ENCODE assay signal across 12 cellular contexts in the genomic region with DNA sequence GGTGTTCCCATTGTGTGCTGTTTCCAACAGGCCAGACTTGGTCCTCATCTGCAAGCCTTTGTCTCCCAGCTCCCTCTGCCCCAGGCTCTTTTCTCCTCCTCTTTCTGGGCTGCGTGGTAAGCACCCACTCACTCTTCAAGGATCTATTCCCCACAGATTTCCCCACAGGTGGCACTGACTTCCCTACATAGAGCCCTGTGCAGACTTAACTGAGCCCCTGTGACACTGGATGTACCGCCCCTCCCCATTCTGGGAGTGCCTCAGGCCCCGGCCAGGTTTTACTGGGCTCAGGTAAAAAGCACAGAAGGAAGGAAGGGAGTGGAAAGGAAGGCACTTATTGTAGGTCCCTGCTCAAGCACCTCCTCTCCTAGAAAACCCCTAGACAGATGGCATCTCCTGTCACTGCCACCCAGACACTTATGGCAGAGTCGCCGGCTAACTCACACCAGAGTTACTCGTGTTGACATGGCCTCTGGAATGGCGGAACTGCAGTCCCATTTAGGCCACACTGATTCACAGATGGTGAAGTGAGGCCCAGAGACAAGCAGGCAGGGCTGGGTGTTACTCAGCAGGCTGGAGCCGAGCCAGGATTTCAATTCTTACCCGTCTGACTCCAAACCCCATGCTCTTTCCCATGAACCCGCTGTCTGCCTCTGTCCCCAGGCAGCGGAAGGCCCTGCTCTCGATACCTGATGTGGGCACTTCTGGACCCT. TPM values are rescaled to one million over a fixed set of nuclear protein-coding genes. Genes with fewer than 3 reads are reported as not detected.
DNase-seq lines count a peak whose midpoint lies in the region; ATAC-seq and TF ChIP-seq lines count a peak whose summit lies in the region.
"Had no signal": no experiment of that assay in that cellular context is flagged by ENCODE, and none has a peak within 500 bp of the region (broad histone marks: within the 10 kb centered on the region; RNA-seq: fewer than 3 reads in every experiment).

No MANE protein-coding gene starts in this region.

- DNase-seq in ELR (ENCODE audit: low read depth) = peak; percentile 63
- peak; percentile 64 for DNase-seq in MG63
- peak; percentile 68 to 94 for DNase-seq in cardiac fibroblast (ENCODE audit: low read depth in 2 of 2)
- DNase-seq in NCI-H774 (lab: John Stamatoyannopoulos, UW) = no peak
- DNase-seq in naive thymus-derived CD4-positive, alpha-beta T cell = no peak
- DNase-seq in body of pancreas = no peak
- DNase-seq: transverse colon had no signal

- no peak for TF ChIP-seq CTCF in cardiac fibroblast (IDR thresholded peaks at IDR 0.05; ENCODE audit: low read depth, low read length)
- no peak for TF ChIP-seq CTCF in body of pancreas (IDR thresholded peaks at IDR 0.05)

- H3K27ac Mint-ChIP-seq in naive thymus-derived CD4-positive, alpha-beta T cell = no peak overlapping the region
- H3K27ac Mint-ChIP-seq: memory B cell had no signal

- POLR2A ChIA-PET in naive thymus-derived CD4-positive, alpha-beta T cell (lab: Charles Lee) = no interaction called here

- H3K27ac ChIP-seq in mesodermal cell (ENCODE audit: low read depth, low read length, severe bottlenecking) (peak overlapping the region; percentile 82), body of pancreas (no peak overlapping the region)
- no peak overlapping the region for H3K27ac ChIP-seq in naive thymus-derived CD4-positive, alpha-beta T cell (ENCODE audit: low read depth, low read length)
- H3K27ac ChIP-seq: HL-60, transverse colon had no signal

- peaks cover 7 to 22% (median 13%) of the 10 kb centered on the region in 11 donors for H3K9me3 Mint-ChIP-seq in naive thymus-derived CD4-positive, alpha-beta T cell

- ATAC-seq in HG03571 (IDR thresholded peaks at IDR 0.05; ENCODE audit: unreplicated experiment) (no peak), body of pancreas (no peak)
- ATAC-seq in naive thymus-derived CD4-positive, alpha-beta T cell = no peak
- ATAC-seq: Panc1 had no signal

- H3K4me3 Mint-ChIP-seq in naive thymus-derived CD4-positive, alpha-beta T cell = no peak overlapping the region
- H3K4me3 Mint-ChIP-seq: memory B cell had no signal

- CTCF ChIA-PET in naive thymus-derived CD4-positive, alpha-beta T cell (lab: Charles Lee) = no interaction called here

- peaks cover 36% of the 10 kb centered on the region for H3K4me1 ChIP-seq in mesodermal cell (ENCODE audit: control insufficient read depth, insufficient read depth, low read length, poor library complexity, severe bottlenecking)
- peaks cover 0 to 7% of the 10 kb centered on the region in 2 donors for H3K4me1 ChIP-seq in naive thymus-derived CD4-positive, alpha-beta T cell (ENCODE audit: control insufficient read depth in 2 of 2, insufficient read depth in 2 of 2, low read length in 2 of 2)
- no peaks in the 10 kb centered on the region for H3K4me1 ChIP-seq in body of pancreas

- H3K9me3 ChIP-seq in MG63 = peaks cover 11% of the 10 kb centered on the region
- H3K9me3 ChIP-seq in mesodermal cell (ENCODE audit: control insufficient read depth, low read length) = peaks cover 14% of the 10 kb centered on the region
- peaks cover 0 to 3% (median 0%) of the 10 kb centered on the region in 3 experiments for H3K9me3 ChIP-seq in naive thymus-derived CD4-positive, alpha-beta T cell (ENCODE audit: control insufficient read depth in 2 of 3, low read length in 3 of 3)
- peaks cover 0 to 9% (median 0%) of the 10 kb centered on the region in 3 donors for H3K9me3 ChIP-seq in body of pancreas
- H3K9me3 ChIP-seq: transverse colon had no signal

- H3K4me3 ChIP-seq in MG63 (no peak overlapping the region), cardiac fibroblast (replicated peaks in 1 of 2; ENCODE audit: low read depth in 2 of 2, low read length in 2 of 2) (no peak overlapping the region), mesodermal cell (ENCODE audit: extremely low read depth, insufficient read depth, low read length, poor library complexity, severe bottlenecking) (no peak overlapping the region), body of pancreas (no peak overlapping the region)
- no peak overlapping the region for H3K4me3 ChIP-seq in naive thymus-derived CD4-positive, alpha-beta T cell (ENCODE audit: low read length)
- H3K4me3 ChIP-seq: transverse colon had no signal

- WGBS in mesodermal cell (ENCODE audit: insufficient coverage in 2 of 2), 2 experiments = 89 to 91% methylated on average over 9 to 11 of the region's 12 CpGs
- WGBS in body of pancreas, 2 donors = 81 to 86% methylated on average over 10 to 12 of the region's 12 CpGs

- H3K27me3 ChIP-seq in MG63 (no peaks in the 10 kb centered on the region), body of pancreas (no peaks in the 10 kb centered on the region)
- no peaks in the 10 kb centered on the region for H3K27me3 ChIP-seq in naive thymus-derived CD4-positive, alpha-beta T cell (ENCODE audit: control insufficient read depth in 2 of 2, insufficient read depth in 2 of 2, low read length in 2 of 2)
- H3K27me3 ChIP-seq: transverse colon had no signal

- H3K4me1 Mint-ChIP-seq in naive thymus-derived CD4-positive, alpha-beta T cell = peaks cover 0 to 22% (median 3%) of the 10 kb centered on the region in 7 donors

- H3K27me3 Mint-ChIP-seq in naive thymus-derived CD4-positive, alpha-beta T cell = peaks cover 0 to 14% (median 6%) of the 10 kb centered on the region in 5 donors

- peaks cover 2 to 16% (median 11%) of the 10 kb centered on the region in 5 donors for H3K36me3 Mint-ChIP-seq in naive thymus-derived CD4-positive, alpha-beta T cell

- intact Hi-C loops in naive thymus-derived CD4-positive, alpha-beta T cell (cut with micrococcal nuclease) = no loop called here
- intact Hi-C loops in body of pancreas (cut with DNase I) = no loop called here

- H3K36me3 ChIP-seq in MG63 (no peaks in the 10 kb centered on the region), mesodermal cell (ENCODE audit: control insufficient read depth, insufficient read depth, low read length) (no peaks in the 10 kb centered on the region), body of pancreas (replicated peaks in 1 of 2; ENCODE audit: insufficient read depth in 1 of 2, low read depth in 2 of 2) (no peaks in the 10 kb centered on the region)
- no peaks in the 10 kb centered on the region for H3K36me3 ChIP-seq in naive thymus-derived CD4-positive, alpha-beta T cell (ENCODE audit: control insufficient read depth in 2 of 3, insufficient read depth in 3 of 3, low read length in 3 of 3)
- H3K36me3 ChIP-seq: transverse colon had no signal

- no peak for TF ChIP-seq POLR2A in body of pancreas (IDR thresholded peaks at IDR 0.05)

RNA-seq across cellular contexts. Expression of a gene that starts 47.2 kb away (rescaled TPM):
- total RNA-seq in MG63 (2014; rRNA removed; shearing (Covaris generic); ENCODE audit: low replicate concordance) = not detected in 2 replicates
- polyA plus RNA-seq in mesodermal cell (2013, experiment 1 of 2) = 96.7 TPM
- 105 TPM for polyA plus RNA-seq in mesodermal cell (2013, experiment 2 of 2)
- total RNA-seq in naive thymus-derived CD4-positive, alpha-beta T cell = 1 to 10 TPM in 1 of 5 experiments, under 1 TPM in 3, not detected in 1; 0.08 to 4.5 (median 0.61) TPM
- not detected for polyA plus RNA-seq in naive thymus-derived CD4-positive, alpha-beta T cell
- total RNA-seq in body of pancreas = 10 to 100 TPM in 1 of 2 donors, 1 to 10 TPM in 1; 9.1 to 17.8 TPM

Comparison
In these comparisons a context has a peak if more than half of its experiments do, and no peak if none do; other contexts are left out.
1. DNase-seq: peak in ELR (single experiment), MG63 (single experiment) and cardiac fibroblast (2 of 2); none in NCI-H774 (single experiment), naive thymus-derived CD4-positive, alpha-beta T cell (0 of 9) and body of pancreas (0 of 4).